ENCODE assay signal across 8 cellular contexts in genomic region chr1:234842726-234843641, GRCh38.
DNase-seq lines count a peak whose midpoint lies in the region; ATAC-seq and TF ChIP-seq lines count a peak whose summit lies in the region.

No MANE protein-coding gene starts in this region.

- H3K27me3 Mint-ChIP-seq in neural progenitor cell (ENCODE audit: insufficient read depth, low read depth), result peaks cover 5% of the 10 kb centered on the region

- no peaks in the 10 kb centered on the region for H3K36me3 Mint-ChIP-seq in neural progenitor cell

- peak; percentile 77 for ATAC-seq in GM21529 (IDR thresholded peaks at IDR 0.05; ENCODE audit: unreplicated experiment)

- no peak for TF ChIP-seq POLR2A in esophagus squamous epithelium (IDR thresholded peaks at IDR 0.05)

- no peak overlapping the region for H3K4me3 Mint-ChIP-seq in neural progenitor cell

- DNase-seq in GM12865 (ENCODE audit: low read depth), result peak; percentile 94
- peak; percentile 52 for DNase-seq in NCI-H345 (lab: John Stamatoyannopoulos, UW)
- DNase-seq in activated gamma-delta T cell (lab: John Stamatoyannopoulos, UW), result peak; percentile 23
- DNase-seq in neural progenitor cell (ENCODE audit: low spot score), result no peak
- no peak for DNase-seq in NCI-H748 treated with DMSO at 0.1 percent for 48 hours (lab: John Stamatoyannopoulos, UW)
- no peak for DNase-seq in HCEC 1CT
- DNase-seq in esophagus squamous epithelium (lab: John Stamatoyannopoulos, UW), result no peak

- intact Hi-C loops in esophagus squamous epithelium (cut with DNase I), result no loop called here

- no peaks in the 10 kb centered on the region for H3K4me1 ChIP-seq in neural progenitor cell
- H3K4me1 ChIP-seq in esophagus squamous epithelium, result peaks cover 3 to 16% (median 9%) of the 10 kb centered on the region in 3 donors

- no peaks in the 10 kb centered on the region for H3K36me3 ChIP-seq in neural progenitor cell
- no peaks in the 10 kb centered on the region for H3K36me3 ChIP-seq in esophagus squamous epithelium

- H3K4me3 ChIP-seq in GM12865 (ENCODE audit: low read depth, low read length) (peak overlapping the region; percentile 43), neural progenitor cell (no peak overlapping the region), esophagus squamous epithelium (no peak overlapping the region)

- no peak overlapping the region for H3K27ac Mint-ChIP-seq in neural progenitor cell

- H3K27ac ChIP-seq in neural progenitor cell (no peak overlapping the region), esophagus squamous epithelium (peak overlapping the region in 2 of 4 donors; percentile 0 to 22)

- H3K9me3 ChIP-seq in neural progenitor cell (ENCODE audit: low read depth) (peaks cover 2% of the 10 kb centered on the region), esophagus squamous epithelium (no peaks in the 10 kb centered on the region)

- peaks cover 14% of the 10 kb centered on the region for H3K9me3 Mint-ChIP-seq in neural progenitor cell

- H3K4me2 ChIP-seq in neural progenitor cell, result no peak overlapping the region

- no peaks in the 10 kb centered on the region for H3K79me2 ChIP-seq in neural progenitor cell (ENCODE audit: low read depth)

- no peaks in the 10 kb centered on the region for H4K20me1 ChIP-seq in neural progenitor cell (ENCODE audit: low read depth)

- H3K4me1 Mint-ChIP-seq in neural progenitor cell, result peaks cover 17% of the 10 kb centered on the region

- 62 to 74% methylated on average over 8 to 11 of the region's 12 CpGs for WGBS in esophagus squamous epithelium, 2 donors

- no peak overlapping the region for H3K9ac ChIP-seq in neural progenitor cell

- peak overlapping the region; percentile 6 for H2AFZ ChIP-seq in neural progenitor cell (replicated peaks)

- no peak for TF ChIP-seq CTCF in GM12865 (IDR thresholded peaks at IDR 0.05; ENCODE audit: insufficient read depth, low read depth, low read length, missing control alignments)
- TF ChIP-seq CTCF in neural progenitor cell (IDR thresholded peaks at IDR 0.05), result no peak
- TF ChIP-seq CTCF in esophagus squamous epithelium (IDR thresholded peaks at IDR 0.05), result no peak

- H3F3A ChIP-seq in neural progenitor cell (ENCODE audit: low read depth), result no peaks in the 10 kb centered on the region

- H3K27me3 ChIP-seq in neural progenitor cell (no peaks in the 10 kb centered on the region), esophagus squamous epithelium (no peaks in the 10 kb centered on the region)

Comparison
In these comparisons a context has a peak if more than half of its experiments do, and no peak if none do; other contexts are left out.
1. DNase-seq: peak in GM12865 (single experiment), NCI-H345 (single experiment) and activated gamma-delta T cell (single experiment); none in neural progenitor cell (single experiment), NCI-H748 treated with DMSO at 0.1 percent for 48 hours (single experiment), HCEC 1CT (single experiment) and esophagus squamous epithelium (single experiment).